8 cellular contexts compared by ENCODE assay signal in genomic region chr17:76735586-76736348, GRCh38. TPM values are rescaled to one million over a fixed set of nuclear protein-coding genes. Genes with fewer than 3 reads are reported as not detected.
DNase-seq lines count a peak whose midpoint lies in the region; ATAC-seq and TF ChIP-seq lines count a peak whose summit lies in the region.

No MANE protein-coding gene starts in this region.

- no TSS peak for BruUV-seq in OCI-LY7 (replicated peaks; lab: Mats Ljungman, UMichigan)

- H3K4me2 ChIP-seq in OCI-LY7 (ENCODE audit: low read length) = peak overlapping the region; percentile 96

- TF ChIP-seq CTCF in OCI-LY7 (conservative IDR thresholded peaks at IDR 0.05; ENCODE audit: low read length) = no peak
- TF ChIP-seq CTCF in osteocyte (IDR thresholded peaks at IDR 0.05) = no peak

- H3K36me3 ChIP-seq in OCI-LY7 (ENCODE audit: insufficient read depth, low read length) (peaks cover 69% of the 10 kb centered on the region), endocrine pancreas (ENCODE audit: control insufficient read depth, insufficient read depth, low read length) (no peaks in the 10 kb centered on the region)

- H3K4me3 ChIP-seq in OCI-LY7 (ENCODE audit: low read depth, low read length, poor library complexity, severe bottlenecking) = peak overlapping the region; percentile 77
- H3K4me3 ChIP-seq in endocrine pancreas (ENCODE audit: control insufficient read depth, insufficient read depth, low read length) = peak overlapping the region; percentile 95

- H3K27ac Mint-ChIP-seq in osteocyte (ENCODE audit: unreplicated experiment) = peak overlapping the region; percentile 96

- H3K9me3 ChIP-seq in OCI-LY7 (ENCODE audit: low read length) (no peaks in the 10 kb centered on the region), endocrine pancreas (ENCODE audit: control insufficient read depth, low read length) (no peaks in the 10 kb centered on the region)

- no peaks in the 10 kb centered on the region for H3K9me2 ChIP-seq in OCI-LY7 (ENCODE audit: insufficient read depth, low read length)

- peaks cover 37% of the 10 kb centered on the region for H3K36me3 Mint-ChIP-seq in osteocyte (ENCODE audit: unreplicated experiment)

- H3K4me3 Mint-ChIP-seq in osteocyte (ENCODE audit: unreplicated experiment) = peak overlapping the region; percentile 95

- CTCF ChIA-PET in OCI-LY7 (lab: Charles Lee; ENCODE audit: unreplicated experiment) = no interaction called here

- H3K9ac ChIP-seq in endocrine pancreas (ENCODE audit: control insufficient read depth, insufficient read depth, low read length) = peak overlapping the region; percentile 63

- POLR2A ChIA-PET in OCI-LY7 (lab: Charles Lee) = interaction anchor here (0.8 to 1.9 kb wide), 4 partner anchors 10 to 410 kb away, joined by 3 to 7 read pairs (median 3); partner anchors contain the start of genes JMJD6 and METTL23

- peaks cover 60% of the 10 kb centered on the region for H3K4me1 ChIP-seq in OCI-LY7 (ENCODE audit: insufficient read depth, low read length, poor library complexity, severe bottlenecking)
- H3K4me1 ChIP-seq in endocrine pancreas (ENCODE audit: control insufficient read depth, insufficient read depth, low read length) = peaks cover 31% of the 10 kb centered on the region

- H3K27me3 Mint-ChIP-seq in osteocyte (ENCODE audit: unreplicated experiment) = no peaks in the 10 kb centered on the region

- H3K4me1 Mint-ChIP-seq in osteocyte (ENCODE audit: unreplicated experiment) = peaks cover 55% of the 10 kb centered on the region

- H3K79me2 ChIP-seq in OCI-LY7 (ENCODE audit: insufficient read depth, low read depth, low read length) = peaks cover 88% of the 10 kb centered on the region

- H2AFZ ChIP-seq in OCI-LY7 (ENCODE audit: low read length) = no peak overlapping the region

- intact Hi-C loops in OCI-LY7 (cut with micrococcal nuclease; ENCODE audit: unreplicated experiment) = loop anchor here (2.0 to 10.0 kb wide), 7 partner anchors 47 to 1071 kb away; partner anchors contain the start of genes RECQL5, SAP30BP and SEC14L1

- peaks cover 36% of the 10 kb centered on the region for H4K20me1 ChIP-seq in OCI-LY7 (ENCODE audit: insufficient read depth, low read length)

- peak overlapping the region; percentile 92 for H3K27ac ChIP-seq in OCI-LY7 (ENCODE audit: low read depth, low read length, poor library complexity, severe bottlenecking)

- no peaks in the 10 kb centered on the region for H3K27me3 ChIP-seq in endocrine pancreas (ENCODE audit: control insufficient read depth, insufficient read depth, low read length)

- no peaks in the 10 kb centered on the region for H3K9me3 Mint-ChIP-seq in osteocyte (ENCODE audit: unreplicated experiment)

- peak; percentile 44 for DNase-seq in ELR (ENCODE audit: low read depth)
- DNase-seq in OCI-LY7 (ENCODE audit: low spot score) = peak; percentile 52
- no peak for DNase-seq in osteocyte (ENCODE audit: extremely low spot score, unreplicated experiment)
- no peak for DNase-seq in AG20443 (ENCODE audit: low spot score)
- DNase-seq in GOT3 (lab: John Stamatoyannopoulos, UW) = no peak

- no peak for ATAC-seq in GM19328 (IDR thresholded peaks at IDR 0.05; ENCODE audit: unreplicated experiment)
- ATAC-seq in HG03045 (IDR thresholded peaks at IDR 0.05; ENCODE audit: unreplicated experiment) = no peak

RNA-seq across cellular contexts. Expression of gene SRSF2, which starts 1.4 kb away (rescaled TPM):
- 1,143 and 2,207 TPM in 2 replicates for total RNA-seq in OCI-LY7 (2014; rRNA removed; shearing (Covaris generic))
- 619 and 683 TPM in 2 replicates for total RNA-seq in OCI-LY7 (2022)
- total RNA-seq in osteocyte = 137 and 145 TPM in 2 replicates

RNA-seq across cellular contexts. Expression of gene MFSD11, which starts 2.2 kb away (rescaled TPM):
- total RNA-seq in OCI-LY7 (2014; rRNA removed; shearing (Covaris generic)) = 52.6 and 55.1 TPM in 2 replicates
- total RNA-seq in OCI-LY7 (2022) (63.1 and 68.4 TPM in 2 replicates), osteocyte (33.0 and 34.7 TPM in 2 replicates)

RNA-seq across cellular contexts. Expression of gene METTL23, which starts 9.1 kb away (rescaled TPM):
- 91.8 and 93.7 TPM in 2 replicates for total RNA-seq in OCI-LY7 (2014; rRNA removed; shearing (Covaris generic))
- total RNA-seq in OCI-LY7 (2022) (82.7 and 102 TPM in 2 replicates), osteocyte (35.7 and 36.3 TPM in 2 replicates)

RNA-seq across cellular contexts. Expression of gene JMJD6, which starts 9.4 kb away (rescaled TPM):
- total RNA-seq in OCI-LY7 (2014; rRNA removed; shearing (Covaris generic)) = 39.9 and 41.2 TPM in 2 replicates
- total RNA-seq in OCI-LY7 (2022) (46.0 and 71.2 TPM in 2 replicates), osteocyte (16.8 and 22.7 TPM in 2 replicates)

RNA-seq across cellular contexts. Expression of gene MXRA7, which starts 25.0 kb away (rescaled TPM):
- total RNA-seq in OCI-LY7 (2014; rRNA removed; shearing (Covaris generic)) = 1.1 and 1.6 TPM in 2 replicates
- total RNA-seq in OCI-LY7 (2022) (4.9 and 5.3 TPM in 2 replicates), osteocyte (183 and 187 TPM in 2 replicates)

Comparison
In these comparisons a context has a peak if more than half of its experiments do, and no peak if none do; other contexts are left out.
1. DNase-seq: peak in ELR (single experiment) and OCI-LY7 (single experiment); none in osteocyte (single experiment), AG20443 (single experiment) and GOT3 (single experiment).